Comparison of ENCODE assay signal across 8 cellular contexts in the genomic region with DNA sequence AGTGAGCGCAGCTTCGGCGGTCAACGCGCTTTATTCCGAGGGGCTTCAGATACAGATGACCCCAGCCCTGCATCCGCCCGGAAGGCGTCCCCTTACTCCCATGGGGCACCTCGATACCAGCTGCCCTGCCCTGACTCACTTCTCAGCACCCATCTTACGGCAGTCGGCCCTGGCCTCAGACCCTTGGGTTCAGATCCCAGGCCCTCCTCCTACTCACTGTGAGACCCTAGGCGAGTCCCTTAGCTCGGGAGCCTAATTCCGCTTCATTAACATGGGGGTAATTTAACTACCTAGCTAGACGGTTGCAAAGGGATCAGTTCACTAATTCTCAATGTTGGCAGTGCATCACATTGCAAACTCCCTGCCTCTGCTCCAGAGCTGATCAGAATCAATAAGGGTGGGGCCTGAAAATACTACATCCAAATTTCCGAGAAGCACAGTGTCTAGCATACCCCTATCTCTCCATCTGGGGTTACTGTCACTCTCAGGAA. TPM values are rescaled to one million over a fixed set of nuclear protein-coding genes. Genes with fewer than 3 reads are reported as not detected.
A peak's percentile ranks its signal among the peaks of the same experiment; 100 is the strongest.
DNase-seq lines count a peak whose midpoint lies in the region; ATAC-seq, FAIRE-seq and TF ChIP-seq lines count a peak whose summit lies in the region.

No MANE protein-coding gene starts in this region.

- no peaks in the 10 kb centered on the region for H3K9me3 ChIP-seq in H1 (ENCODE audit: insufficient read depth in 2 of 2, low read depth in 1 of 2, low read length in 1 of 2)

- CTCF ChIA-PET in RWPE1 (lab: Yijun Ruan, JAX) (interaction anchor here (0.6 to 3.3 kb wide), 4 partner anchors 23 to 215 kb away, joined by 3 to 15 read pairs (median 3); no protein-coding TSS in a partner anchor), H1 (lab: Charles Lee; ENCODE audit: partially characterized antibody) (interaction anchor here (0.6 to 7.3 kb wide), 18 partner anchors 14 to 220 kb away, joined by 3 to 47 read pairs (median 4); a partner anchor contains a TSS)

- peaks cover 4 to 27% of the 10 kb centered on the region in 2 experiments for H3K79me2 ChIP-seq in H1 (ENCODE audit: control insufficient read depth in 1 of 2, insufficient read depth in 2 of 2, low read length in 2 of 2)

- H3K4me3 Mint-ChIP-seq in natural killer cell = peak overlapping the region; percentile 90

- H3K14ac ChIP-seq in H1 (ENCODE audit: insufficient read length) = no peak overlapping the region

- TF ChIP-seq CTCF in GM06990 (IDR thresholded peaks at IDR 0.05; ENCODE audit: insufficient read depth, low read length, poor library complexity, severe bottlenecking) (no peak), RWPE1 (conservative IDR thresholded peaks at IDR 0.05; ENCODE audit: low read depth) (no peak), H1 (IDR thresholded peaks at IDR 0.05; ENCODE audit: control extremely low read depth in 1 of 3, insufficient read depth in 1 of 3, low read depth in 1 of 3, low read length in 3 of 3) (no peak), natural killer cell (IDR thresholded peaks at IDR 0.05) (no peak)

- H3K23ac ChIP-seq in H1 (ENCODE audit: insufficient read length) = no peak overlapping the region

- no peaks in the 10 kb centered on the region for H3K36me3 Mint-ChIP-seq in natural killer cell

- TF ChIP-seq POLR2A in H1 (IDR thresholded peaks at IDR 0.05; ENCODE audit: control extremely low read depth in 1 of 2, low read depth in 2 of 2, low read length in 2 of 2) = peak in 1 of 2 experiments; percentile 3; a peak in 1 of 3 replicates

- no peak overlapping the region for H3K56ac ChIP-seq in H1 (replicated peaks; ENCODE audit: insufficient read length, low read depth, low read length)

- H3K9ac ChIP-seq in H1 (replicated peaks in 1 of 4; ENCODE audit: extremely low read depth in 1 of 4, low read depth in 3 of 4, low read length in 3 of 4) = peak overlapping the region in 3 of 4 experiments; percentile 22 to 72 (median 71); a peak in 2 of 7 replicates

- H3K27ac ChIP-seq in RWPE1 (peak overlapping the region; percentile 99), H1 (ENCODE audit: low read depth, low read length) (peak overlapping the region; percentile 43; the same call in 1 of the 2 replicates)

- H3K27me3 Mint-ChIP-seq in natural killer cell (ENCODE audit: low read depth in 2 of 2) = no peaks in the 10 kb centered on the region

- POLR2A ChIA-PET in RWPE1 (lab: Yijun Ruan, JAX; ENCODE audit: low non-redundant PET) (interaction anchor here (1.1 kb wide), 1 partner anchor 26 kb away, joined by 4 read pairs; no protein-coding TSS in a partner anchor), H1 (lab: Charles Lee; ENCODE audit: partially characterized antibody) (interaction anchor here (0.5 to 5.2 kb wide), 28 partner anchors 9 to 186 kb away, joined by 3 to 51 read pairs (median 5); a partner anchor contains a TSS)

- DNase-seq in GM06990 (ENCODE audit: extremely low read depth, insufficient read length) (no peak), RWPE1 (ENCODE audit: low spot score) (no peak), H1 (ENCODE audit: low read depth in 1 of 2, low spot score in 2 of 2) (no peak), natural killer cell (no peak), iPS-NIHi7 (ENCODE audit: extremely low spot score) (no peak), dedifferentiated amniotic fluid mesenchymal stem cell (ENCODE audit: extremely low spot score) (no peak)

- peak overlapping the region; percentile 87; the same call in 1 of the 2 replicates for H2BK5ac ChIP-seq in H1 (ENCODE audit: low read depth, low read length)

- H3K9me3 Mint-ChIP-seq in natural killer cell = no peaks in the 10 kb centered on the region

- H3K79me1 ChIP-seq in H1 (ENCODE audit: low read depth, low read length) = peaks cover 11% of the 10 kb centered on the region

- ATAC-seq in natural killer cell = peak in 1 of 3 donors; percentile 53
- no peak for ATAC-seq in GM18861 (IDR thresholded peaks at IDR 0.05; ENCODE audit: unreplicated experiment)
- no peak for ATAC-seq in HG03025 (IDR thresholded peaks at IDR 0.05; ENCODE audit: low FRiP score, unreplicated experiment)

- no peak overlapping the region for H2BK15ac ChIP-seq in H1 (ENCODE audit: low read length)

- peak overlapping the region; percentile 68 to 71 for H3K4me2 ChIP-seq in H1 (ENCODE audit: insufficient read depth in 1 of 2, low read depth in 2 of 2, low read length in 2 of 2)

- no peak for FAIRE-seq in H1 (lab: Jason Lieb, UNC)

- WGBS in H1 (ENCODE audit: extremely low coverage in 1 of 2, insufficient coverage in 1 of 2, insufficient read length in 1 of 2, insufficient replicate concordance in 2 of 2, low coverage in 1 of 2, low lambda C conversion rate in 2 of 2, missing lambda C conversion rate in 1 of 2), 2 experiments = 16% methylated on average over 11 of the region's 17 CpGs; no CpG with 5 or more reads in 1 of the 2 experiments

- peak overlapping the region; percentile 88 for H3K18ac ChIP-seq in H1 (ENCODE audit: extremely low read depth, low read length)

- peak overlapping the region; percentile 31 for H4K5ac ChIP-seq in H1 (ENCODE audit: insufficient read length, low read depth, low read length)

- peaks cover 8% of the 10 kb centered on the region; the same call in 1 of the 2 replicates for H3K23me2 ChIP-seq in H1 (ENCODE audit: low read depth, low read length)

- intact Hi-C loops in natural killer cell (cut with micrococcal nuclease) = loop anchor here (5.0 to 10.0 kb wide), 2 partner anchors 53 to 171 kb away; a partner anchor contains a TSS

- H3K4me1 Mint-ChIP-seq in natural killer cell = peaks cover 52 to 69% of the 10 kb centered on the region in 2 donors

- H3K4ac ChIP-seq in H1 (replicated peaks; ENCODE audit: insufficient read length, low read depth, low read length) = no peak overlapping the region

- peak overlapping the region; percentile 93 to 97 for H3K27ac Mint-ChIP-seq in natural killer cell

- H3K27me3 ChIP-seq in GM06990 (replicated peaks; ENCODE audit: control insufficient read depth, insufficient read depth, low read length) (no peaks in the 10 kb centered on the region), H1 (replicated peaks in 1 of 4; ENCODE audit: control insufficient read depth in 3 of 4, extremely low read depth in 1 of 4, insufficient read depth in 3 of 4, low read length in 3 of 4) (no peaks in the 10 kb centered on the region)

- H2BK120ac ChIP-seq in H1 (replicated peaks; ENCODE audit: low read depth, low read length) = no peak overlapping the region

- peak overlapping the region; percentile 83 for H3K4me3 ChIP-seq in GM06990 (replicated peaks; ENCODE audit: low read depth, low read length)
- H3K4me3 ChIP-seq in H1 (ENCODE audit: extremely low read depth in 1 of 4, insufficient read depth in 2 of 4, low read depth in 3 of 4, low read length in 4 of 4) = peak overlapping the region; percentile 79 to 94 (median 89)

- no peak for TF ChIP-seq RAD21 in H1 (IDR thresholded peaks at IDR 0.05 in 1 of 2, conservative IDR thresholded peaks at IDR 0.05 in 1 of 2; ENCODE audit: low read depth in 2 of 2, low read length in 2 of 2)

- H2BK12ac ChIP-seq in H1 (ENCODE audit: low read depth, low read length) = no peak overlapping the region

- H3K36me3 ChIP-seq in GM06990 (ENCODE audit: control insufficient read depth, insufficient read depth, low read length) = no peaks in the 10 kb centered on the region
- H3K36me3 ChIP-seq in H1 (ENCODE audit: control insufficient read depth in 2 of 4, insufficient read depth in 4 of 4, low read length in 3 of 4) = no peaks in the 10 kb centered on the region; a peak in 1 of 8 replicates

- H4K91ac ChIP-seq in H1 (replicated peaks; ENCODE audit: insufficient read length, low read length) = no peak overlapping the region

- TF ChIP-seq EP300 in H1 (IDR thresholded peaks at IDR 0.05; ENCODE audit: borderline replicate concordance in 1 of 2, low read depth in 2 of 2, low read length in 2 of 2) = no peak

- peaks cover 0 to 2% of the 10 kb centered on the region in 2 experiments for H4K20me1 ChIP-seq in H1 (replicated peaks in 1 of 2; ENCODE audit: control insufficient read depth in 1 of 2, insufficient read depth in 2 of 2, low read length in 2 of 2)

- no peak overlapping the region; the same call in 1 of the 2 replicates for H2AFZ ChIP-seq in H1 (ENCODE audit: low read length)

- no peak overlapping the region for H2AK5ac ChIP-seq in H1 (ENCODE audit: low read depth, low read length)

- H4K8ac ChIP-seq in H1 (ENCODE audit: extremely low read depth, insufficient read depth, low read length) = no peak overlapping the region

- no peak overlapping the region for H2BK20ac ChIP-seq in H1 (ENCODE audit: low read length)

- peaks cover 2 to 18% (median 8%) of the 10 kb centered on the region in 4 experiments for H3K4me1 ChIP-seq in H1 (replicated peaks in 1 of 4; ENCODE audit: control insufficient read depth in 3 of 4, insufficient read depth in 4 of 4, low read length in 3 of 4)

RNA-seq across cellular contexts. Expression of a gene that starts 0.3 kb away (rescaled TPM):
- 116 and 121 TPM in 2 replicates for total RNA-seq in H1 (2021; fragmentation: NEBNext Ultra II Directional; extraction: Animal tissue kit (Norgen Biotek cat#: 25700))
- 189 and 209 TPM in 2 replicates for polyA plus RNA-seq in H1 (2011; rRNA removed)
- polyA plus RNA-seq in H1 (2011; cell fraction: cytosol; rRNA removed) = 133 TPM
- polyA plus RNA-seq in H1 (2011; cell fraction: nucleus; rRNA removed) = 102 TPM
- polyA plus RNA-seq in H1 (2012, experiment 1 of 2) = 101 to 164 TPM (median 143 TPM) in 4 replicates
- polyA plus RNA-seq in H1 (2012, experiment 2 of 2) = 179 TPM
- 85.5 TPM for polyA plus RNA-seq in H1 (2013, experiment 1 of 2)
- 66.9 TPM for polyA plus RNA-seq in H1 (2013, experiment 2 of 2)
- polyA minus RNA-seq in H1 (2011; rRNA and poly(A)+ RNA removed) = 128 and 140 TPM in 2 replicates
- 88.1 TPM for polyA minus RNA-seq in H1 (2011; cell fraction: cytosol; rRNA and poly(A)+ RNA removed)
- 31.3 TPM for polyA minus RNA-seq in H1 (2011; cell fraction: nucleus; rRNA and poly(A)+ RNA removed)
- total RNA-seq in natural killer cell = 100 to 1,000 TPM; 132 to 152 (median 152) TPM

RNA-seq across cellular contexts. Expression of a gene that starts 5.1 kb away (rescaled TPM):
- 22.1 and 23.7 TPM in 2 replicates for total RNA-seq in H1 (2021; fragmentation: NEBNext Ultra II Directional; extraction: Animal tissue kit (Norgen Biotek cat#: 25700))
- polyA plus RNA-seq in H1 (2011; rRNA removed) = 30.0 and 33.9 TPM in 2 replicates
- 31.3 TPM for polyA plus RNA-seq in H1 (2011; cell fraction: cytosol; rRNA removed)
- polyA plus RNA-seq in H1 (2011; cell fraction: nucleus; rRNA removed) = 26.4 TPM
- 9.0 to 18.0 TPM (median 17.3 TPM) in 4 replicates for polyA plus RNA-seq in H1 (2012, experiment 1 of 2)
- 21.1 TPM for polyA plus RNA-seq in H1 (2012, experiment 2 of 2)
- 29.1 TPM for polyA plus RNA-seq in H1 (2013, experiment 1 of 2)
- 30.8 TPM for polyA plus RNA-seq in H1 (2013, experiment 2 of 2)
- polyA minus RNA-seq in H1 (2011; rRNA and poly(A)+ RNA removed) = 18.9 and 19.8 TPM in 2 replicates
- 12.2 TPM for polyA minus RNA-seq in H1 (2011; cell fraction: cytosol; rRNA and poly(A)+ RNA removed)
- 14.2 TPM for polyA minus RNA-seq in H1 (2011; cell fraction: nucleus; rRNA and poly(A)+ RNA removed)
- 10 to 100 TPM; 22.5 to 27.3 (median 23.2) TPM for total RNA-seq in natural killer cell

RNA-seq across cellular contexts. Expression of a gene that starts 43.0 kb away (rescaled TPM):
- 67.8 and 77.1 TPM in 2 replicates for total RNA-seq in H1 (2021; fragmentation: NEBNext Ultra II Directional; extraction: Animal tissue kit (Norgen Biotek cat#: 25700))
- polyA plus RNA-seq in H1 (2011; rRNA removed) = 122 and 143 TPM in 2 replicates
- polyA plus RNA-seq in H1 (2011; cell fraction: cytosol; rRNA removed) = 114 TPM
- 126 TPM for polyA plus RNA-seq in H1 (2011; cell fraction: nucleus; rRNA removed)
- polyA plus RNA-seq in H1 (2012, experiment 1 of 2) = 78.6 to 93.8 TPM (median 90.0 TPM) in 4 replicates
- polyA plus RNA-seq in H1 (2012, experiment 2 of 2) = 103 TPM
- polyA plus RNA-seq in H1 (2013, experiment 1 of 2) = 62.0 TPM
- 63.0 TPM for polyA plus RNA-seq in H1 (2013, experiment 2 of 2)
- 114 and 115 TPM in 2 replicates for polyA minus RNA-seq in H1 (2011; rRNA and poly(A)+ RNA removed)
- polyA minus RNA-seq in H1 (2011; cell fraction: cytosol; rRNA and poly(A)+ RNA removed) = 73.9 TPM
- 36.1 TPM for polyA minus RNA-seq in H1 (2011; cell fraction: nucleus; rRNA and poly(A)+ RNA removed)
- total RNA-seq in natural killer cell = 10 to 100 TPM; 20.9 to 35.2 (median 27.3) TPM

RNA-seq across cellular contexts. Expression of a gene that starts 53.5 kb away (rescaled TPM):
- 57.7 and 65.7 TPM in 2 replicates for total RNA-seq in H1 (2021; fragmentation: NEBNext Ultra II Directional; extraction: Animal tissue kit (Norgen Biotek cat#: 25700))
- polyA plus RNA-seq in H1 (2011; rRNA removed) = 38.8 and 74.8 TPM in 2 replicates
- polyA plus RNA-seq in H1 (2011; cell fraction: cytosol; rRNA removed) = 35.5 TPM
- polyA plus RNA-seq in H1 (2011; cell fraction: nucleus; rRNA removed) = 143 TPM
- polyA plus RNA-seq in H1 (2012, experiment 1 of 2) = 54.3 to 66.0 TPM (median 57.0 TPM) in 4 replicates
- 18.9 TPM for polyA plus RNA-seq in H1 (2012, experiment 2 of 2)
- 30.5 TPM for polyA plus RNA-seq in H1 (2013, experiment 1 of 2)
- polyA plus RNA-seq in H1 (2013, experiment 2 of 2) = 27.9 TPM
- 52.7 and 53.4 TPM in 2 replicates for polyA minus RNA-seq in H1 (2011; rRNA and poly(A)+ RNA removed)
- 41.7 TPM for polyA minus RNA-seq in H1 (2011; cell fraction: cytosol; rRNA and poly(A)+ RNA removed)
- polyA minus RNA-seq in H1 (2011; cell fraction: nucleus; rRNA and poly(A)+ RNA removed) = 69.0 TPM
- 100 to 1,000 TPM; 163 to 177 (median 171) TPM for total RNA-seq in natural killer cell

RNA-seq across cellular contexts. Expression of a gene that starts 55.2 kb away (rescaled TPM):
- 81.7 and 86.6 TPM in 2 replicates for total RNA-seq in H1 (2021; fragmentation: NEBNext Ultra II Directional; extraction: Animal tissue kit (Norgen Biotek cat#: 25700))
- 42.1 and 63.9 TPM in 2 replicates for polyA plus RNA-seq in H1 (2011; rRNA removed)
- 21.4 TPM for polyA plus RNA-seq in H1 (2011; cell fraction: cytosol; rRNA removed)
- polyA plus RNA-seq in H1 (2011; cell fraction: nucleus; rRNA removed) = 38.1 TPM
- polyA plus RNA-seq in H1 (2012, experiment 1 of 2) = 60.6 to 73.4 TPM (median 66.4 TPM) in 4 replicates
- 59.5 TPM for polyA plus RNA-seq in H1 (2012, experiment 2 of 2)
- polyA plus RNA-seq in H1 (2013, experiment 1 of 2) = 94.8 TPM
- polyA plus RNA-seq in H1 (2013, experiment 2 of 2) = 101 TPM
- polyA minus RNA-seq in H1 (2011; rRNA and poly(A)+ RNA removed) = 40.1 and 42.1 TPM in 2 replicates
- polyA minus RNA-seq in H1 (2011; cell fraction: cytosol; rRNA and poly(A)+ RNA removed) = 58.4 TPM
- polyA minus RNA-seq in H1 (2011; cell fraction: nucleus; rRNA and poly(A)+ RNA removed) = 45.2 TPM
- 10 to 100 TPM; 16.9 to 26.0 (median 20.0) TPM for total RNA-seq in natural killer cell
